ENCODE assay signal across 15 cellular contexts in genomic region chr3:197406266-197406665, GRCh38.
DNase-seq lines count a peak whose midpoint lies in the region; ATAC-seq, FAIRE-seq and TF ChIP-seq lines count a peak whose summit lies in the region.
"Had no signal": no experiment of that assay in that cellular context is flagged by ENCODE, and none has a peak within 500 bp of the region (broad histone marks: within the 10 kb centered on the region; RNA-seq: fewer than 3 reads in every experiment).

No MANE protein-coding gene starts in this region.

- no peaks in the 10 kb centered on the region for H3K36me3 ChIP-seq in kidney (ENCODE audit: control insufficient read depth in 1 of 2, insufficient read depth in 2 of 2, low read length in 2 of 2)
- H3K36me3 ChIP-seq: esophagus squamous epithelium had no signal

- TF ChIP-seq CTCF in chondrocyte (IDR thresholded peaks at IDR 0.05) (no peak), kidney (IDR thresholded peaks at IDR 0.05; ENCODE audit: borderline replicate concordance, extremely low read depth, insufficient read depth) (no peak), foreskin keratinocyte (conservative IDR thresholded peaks at IDR 0.05) (no peak)

- H3K27ac ChIP-seq in kidney (ENCODE audit: low read depth in 2 of 2, low read length in 2 of 2) (no peak overlapping the region), foreskin keratinocyte (no peak overlapping the region)
- H3K27ac ChIP-seq: C4-2B, esophagus squamous epithelium had no signal

- H3K27me3 Mint-ChIP-seq in chondrocyte (ENCODE audit: low read depth), result no peaks in the 10 kb centered on the region

- H3K4me1 ChIP-seq in kidney (ENCODE audit: control insufficient read depth in 1 of 2, insufficient read depth in 1 of 2, low read depth in 1 of 2, low read length in 2 of 2), result no peaks in the 10 kb centered on the region
- no peaks in the 10 kb centered on the region for H3K4me1 ChIP-seq in foreskin keratinocyte

- H3K9ac ChIP-seq in kidney (ENCODE audit: low read length in 2 of 2), result no peak overlapping the region

- peaks cover 9% of the 10 kb centered on the region for H3K9me3 Mint-ChIP-seq in chondrocyte (ENCODE audit: low read depth)

- no peak for FAIRE-seq in kidney (lab: Jason Lieb, UNC)
- FAIRE-seq: bronchial epithelial cell, G401.6, keratinocyte had no signal

- ATAC-seq in sciatic nerve (peak; percentile 28), foreskin keratinocyte (no peak)

- peaks cover 1% of the 10 kb centered on the region for H3K36me3 Mint-ChIP-seq in chondrocyte (ENCODE audit: low read depth)

- peak; percentile 75 for DNase-seq in H4 (ENCODE audit: low spot score)
- DNase-seq in chondrocyte (ENCODE audit: low spot score), result no peak
- DNase-seq in kidney, result peak; percentile 86
- DNase-seq in sciatic nerve (ENCODE audit: low spot score), result no peak
- DNase-seq in foreskin keratinocyte, result no peak
- DNase-seq in LoVo (ENCODE audit: low spot score), result no peak
- DNase-seq in NCI-H2107 (lab: John Stamatoyannopoulos, UW), result no peak
- DNase-seq in CD1c-positive myeloid dendritic cell (ENCODE audit: extremely low spot score), result no peak
- DNase-seq: esophagus squamous epithelium; stimulated activated CD4-positive, alpha-beta T cell treated with anti-CD3 and anti-CD28 coated beads, Interleukin-2, amount 100 ng/mL, for 48 hours; stimulated activated naive CD4-positive, alpha-beta T cell treated with Interleukin-2 at 50 U/mL for 16 hours had no signal

- H3K27me3 ChIP-seq in foreskin keratinocyte, result no peaks in the 10 kb centered on the region
- H3K27me3 ChIP-seq: esophagus squamous epithelium had no signal

- peaks cover 22% of the 10 kb centered on the region for H3K4me1 Mint-ChIP-seq in chondrocyte (ENCODE audit: low read depth)

- peak overlapping the region; percentile 71 for H3K27ac Mint-ChIP-seq in chondrocyte (ENCODE audit: unreplicated experiment)

- no peak overlapping the region for H3K4me3 Mint-ChIP-seq in chondrocyte (ENCODE audit: unreplicated experiment)

- no peak overlapping the region for H3K4me3 ChIP-seq in kidney (ENCODE audit: low read length in 2 of 2)
- H3K4me3 ChIP-seq: esophagus squamous epithelium had no signal

- intact Hi-C loops in kidney (cut with DNase I) (no loop called here), sciatic nerve (cut with DNase I) (no loop called here)

- H3K9me3 ChIP-seq in kidney (ENCODE audit: control insufficient read depth in 1 of 2, low read length in 2 of 2), result no peaks in the 10 kb centered on the region
- H3K9me3 ChIP-seq: esophagus squamous epithelium had no signal

Comparison
In these comparisons a context has a peak if more than half of its experiments do, and no peak if none do; other contexts are left out.
1. DNase-seq: peak in H4 (single experiment) and kidney (single experiment); none in chondrocyte (single experiment), sciatic nerve (single experiment), foreskin keratinocyte (0 of 2), LoVo (single experiment), NCI-H2107 (single experiment) and CD1c-positive myeloid dendritic cell (single experiment).